ENCODE assay signal across 10 cellular contexts in genomic region chr9:133113163-133113927, GRCh38. TPM values are rescaled to one million over a fixed set of nuclear protein-coding genes. Genes with fewer than 3 reads are reported as not detected.
DNase-seq lines count a peak whose midpoint lies in the region; ATAC-seq and TF ChIP-seq lines count a peak whose summit lies in the region.
"Had no signal": no experiment of that assay in that cellular context is flagged by ENCODE, and none has a peak within 500 bp of the region (broad histone marks: within the 10 kb centered on the region; RNA-seq: fewer than 3 reads in every experiment).

No MANE protein-coding gene starts in this region.

- peak overlapping the region; percentile 47 for H3K4me3 Mint-ChIP-seq in stimulated activated memory B cell treated with anti-CD40 and anti-IgM and Interleukin-4, amounts not matched to agents 10 μg/mL and 1 μg/mL and 100 μg/mL, for 72 hours

- TF ChIP-seq CTCF in IMR-90 (conservative IDR thresholded peaks at IDR 0.05; ENCODE audit: low read depth, low read length): no peak

- 66% methylated on average over 10 of the region's 19 CpGs; no CpG with 5 or more reads in 1 of the 2 experiments for WGBS in IMR-90 (ENCODE audit: extremely low coverage in 2 of 2, insufficient read length in 1 of 2), 2 experiments

- H2AK5ac ChIP-seq in IMR-90 (ENCODE audit: low read depth, low read length): no peak overlapping the region

- no peak overlapping the region for H4K8ac ChIP-seq in IMR-90 (ENCODE audit: low read depth in 2 of 2, low read length in 2 of 2)

- H3K27me3 Mint-ChIP-seq in stimulated activated memory B cell treated with anti-CD40 and anti-IgM and Interleukin-4, amounts not matched to agents 10 μg/mL and 1 μg/mL and 100 μg/mL, for 72 hours: no peaks in the 10 kb centered on the region

- no peaks in the 10 kb centered on the region for H3K9me3 Mint-ChIP-seq in stimulated activated memory B cell treated with anti-CD40 and anti-IgM and Interleukin-4, amounts not matched to agents 10 μg/mL and 1 μg/mL and 100 μg/mL, for 72 hours

- H3K27me3 ChIP-seq in IMR-90 (ENCODE audit: control insufficient read depth, insufficient read depth, low read length) (no peaks in the 10 kb centered on the region), adipocyte (replicated peaks; ENCODE audit: control insufficient read depth, insufficient read depth, low read length) (no peaks in the 10 kb centered on the region)

- no peak overlapping the region for H2BK15ac ChIP-seq in IMR-90 (ENCODE audit: low read depth, low read length)

- H3K4me1 ChIP-seq in IMR-90 (ENCODE audit: control insufficient read depth, insufficient read depth, low read length) (peaks cover 21% of the 10 kb centered on the region), adipocyte (ENCODE audit: control insufficient read depth, insufficient read depth, low read length) (peaks cover 42% of the 10 kb centered on the region)

- DNase-seq in IMR-90 (peak; percentile 51), adipocyte (ENCODE audit: low read depth) (peak; percentile 15), iris pigment epithelial cell (ENCODE audit: low read depth) (peak; percentile 64), NCI-H2029 treated with DMSO at 0.1 percent for 48 hours (lab: John Stamatoyannopoulos, UW) (no peak), putamen (ENCODE audit: low spot score) (no peak), GF-D8 (lab: John Stamatoyannopoulos, UW) (no peak)
- DNase-seq: NCI-H510A; stimulated activated CD4-positive, alpha-beta T cell treated with anti-CD3 and anti-CD28 coated beads, Interleukin-2, amount 100 ng/mL, for 24 hours had no signal

- H3K4me1 Mint-ChIP-seq in stimulated activated memory B cell treated with anti-CD40 and anti-IgM and Interleukin-4, amounts not matched to agents 10 μg/mL and 1 μg/mL and 100 μg/mL, for 72 hours: peaks cover 70% of the 10 kb centered on the region

- H3K27ac ChIP-seq in IMR-90 (ENCODE audit: insufficient read depth, low read length): no peak overlapping the region

- peak overlapping the region; percentile 61; the same call in 1 of the 2 replicates for H3K4ac ChIP-seq in IMR-90 (ENCODE audit: low read depth, low read length)

- BruUV-seq in IMR-90 (replicated peaks; lab: Mats Ljungman, UMichigan): no TSS peak

- TF ChIP-seq RAD21 in IMR-90 (IDR thresholded peaks at IDR 0.05; ENCODE audit: low read length): no peak

- H3K79me1 ChIP-seq in IMR-90 (ENCODE audit: low read depth in 1 of 2, low read length in 2 of 2): peaks cover 18 to 64% of the 10 kb centered on the region in 2 experiments

- H3K36me3 Mint-ChIP-seq in stimulated activated memory B cell treated with anti-CD40 and anti-IgM and Interleukin-4, amounts not matched to agents 10 μg/mL and 1 μg/mL and 100 μg/mL, for 72 hours: peaks cover 19% of the 10 kb centered on the region

- H3K9me1 ChIP-seq in IMR-90 (ENCODE audit: insufficient read depth, low read length): peaks cover 7% of the 10 kb centered on the region; the same call in 1 of the 2 replicates

- H2AK9ac ChIP-seq in IMR-90 (replicated peaks; ENCODE audit: low read depth, low read length, poor library complexity): peak overlapping the region; percentile 74

- H2BK20ac ChIP-seq in IMR-90 (ENCODE audit: low read depth, low read length): no peak overlapping the region

- peak overlapping the region; percentile 73 for H2AFZ ChIP-seq in IMR-90 (replicated peaks; ENCODE audit: low read length, poor library complexity)

- H3K36me3 ChIP-seq in IMR-90 (ENCODE audit: control insufficient read depth, insufficient read depth, low read length) (peaks cover 16% of the 10 kb centered on the region; the same call in 1 of the 2 replicates), adipocyte (ENCODE audit: control insufficient read depth, insufficient read depth, low read length, severe bottlenecking) (peaks cover 15% of the 10 kb centered on the region)

- H3K14ac ChIP-seq in IMR-90 (replicated peaks; ENCODE audit: low read depth, low read length): peak overlapping the region; percentile 37

- peak overlapping the region; percentile 95 for H3K27ac Mint-ChIP-seq in stimulated activated memory B cell treated with anti-CD40 and anti-IgM and Interleukin-4, amounts not matched to agents 10 μg/mL and 1 μg/mL and 100 μg/mL, for 72 hours

- H4K5ac ChIP-seq in IMR-90 (ENCODE audit: low read depth, low read length): no peak overlapping the region; the same call in 1 of the 2 replicates

- H3K9me3 ChIP-seq in IMR-90 (ENCODE audit: control insufficient read depth, insufficient read depth, low read length) (no peaks in the 10 kb centered on the region), adipocyte (ENCODE audit: control insufficient read depth, low read length) (no peaks in the 10 kb centered on the region)

- H3K4me2 ChIP-seq in IMR-90 (ENCODE audit: low read depth, low read length): peak overlapping the region; percentile 8; the same call in 1 of the 2 replicates

- H4K20me1 ChIP-seq in IMR-90 (ENCODE audit: insufficient read depth, low read length): peaks cover 67% of the 10 kb centered on the region

- H2BK120ac ChIP-seq in IMR-90 (ENCODE audit: low read depth, low read length): no peak overlapping the region

- H3K56ac ChIP-seq in IMR-90 (ENCODE audit: extremely low read depth, insufficient read depth, low read length): no peak overlapping the region

- H3K23ac ChIP-seq in IMR-90 (ENCODE audit: low read depth, low read length): peak overlapping the region; percentile 66; the same call in 1 of the 2 replicates

- TF ChIP-seq POLR2A in IMR-90 (IDR thresholded peaks at IDR 0.05; ENCODE audit: low read depth, low read length): no peak

- peak; percentile 21 for ATAC-seq in IMR-90 (ENCODE audit: low read depth)
- ATAC-seq in stimulated activated memory B cell treated with anti-CD40 and anti-IgM and Interleukin-4, amounts not matched to agents 10 μg/mL and 1 μg/mL and 100 μg/mL, for 72 hours: no peak
- ATAC-seq in HG02852 (IDR thresholded peaks at IDR 0.05; ENCODE audit: unreplicated experiment): no peak

- H3K9ac ChIP-seq in IMR-90 (ENCODE audit: low read depth, low read length): no peak overlapping the region
- H3K9ac ChIP-seq in adipocyte (ENCODE audit: low read length): peak overlapping the region; percentile 58

- peak overlapping the region; percentile 44 for H2BK5ac ChIP-seq in IMR-90 (ENCODE audit: low read depth, low read length, poor library complexity, severe bottlenecking)

- intact Hi-C loops in IMR-90 (cut with micrococcal nuclease): no loop called here

- CTCF ChIA-PET in IMR-90 (lab: Yijun Ruan, JAX): interaction anchor here (0.6 to 2.9 kb wide), 2 partner anchors 11 to 31 kb away, joined by 3 to 10 read pairs; no protein-coding TSS in a partner anchor

- no peak overlapping the region for H4K91ac ChIP-seq in IMR-90 (ENCODE audit: insufficient read depth, low read depth, low read length)

- in situ Hi-C loops in IMR-90 (cut with MboI; ENCODE audit: low sequenced_read_pairs): no loop called here

- POLR2A ChIA-PET in IMR-90 (lab: Charles Lee; ENCODE audit: unreplicated experiment): no interaction called here

- H3K4me3 ChIP-seq in IMR-90 (ENCODE audit: insufficient read depth, low read depth, low read length) (no peak overlapping the region), adipocyte (ENCODE audit: low read length) (no peak overlapping the region)

- dilution Hi-C loops in IMR-90 (cut with HindIII; ENCODE audit: low sequenced_read_pairs, unreplicated experiment): no loop called here

- H3K18ac ChIP-seq in IMR-90 (ENCODE audit: low read depth, low read length): no peak overlapping the region

TF ChIP-seq in IMR-90, 13 proteins besides CTCF, POLR2A, EP300 and RAD21:
- no peak for TF ChIP-seq SMC3 (IDR thresholded peaks at IDR 0.05; ENCODE audit: low read depth, low read length)

RNA-seq across cellular contexts. Expression of gene RALGDS, which starts 7.7 kb away (rescaled TPM):
- total RNA-seq in IMR-90 (2012; rRNA removed): 12.2 and 13.1 TPM in 2 replicates
- 36.9 and 37.2 TPM in 2 replicates for polyA plus RNA-seq in IMR-90 (2012; rRNA removed)
- 33.9 and 37.7 TPM in 2 replicates for polyA plus RNA-seq in IMR-90 (2012; cell fraction: cytosol; rRNA removed)
- 160 and 211 TPM in 2 replicates for polyA plus RNA-seq in IMR-90 (2012; cell fraction: nucleus; rRNA removed; ENCODE audit: low replicate concordance)

RNA-seq across cellular contexts. Expression of gene GBGT1, which starts 50.4 kb away (rescaled TPM):
- 0.83 and 1.8 TPM in 2 replicates for total RNA-seq in IMR-90 (2012; rRNA removed)
- polyA plus RNA-seq in IMR-90 (2012; rRNA removed): 2.4 and 3.2 TPM in 2 replicates
- polyA plus RNA-seq in IMR-90 (2012; cell fraction: cytosol; rRNA removed): 4.8 and 4.9 TPM in 2 replicates
- 7.1 and 11.3 TPM in 2 replicates for polyA plus RNA-seq in IMR-90 (2012; cell fraction: nucleus; rRNA removed; ENCODE audit: low replicate concordance)

RNA-seq across cellular contexts. Expression of gene CEL, which starts 51.6 kb away (rescaled TPM):
- total RNA-seq in IMR-90 (2012; rRNA removed): under 0.01 TPM in 2 replicates
- polyA plus RNA-seq in IMR-90 (2012; rRNA removed): 0.67 and 0.75 TPM in 2 replicates
- 0.27 and 0.51 TPM in 2 replicates for polyA plus RNA-seq in IMR-90 (2012; cell fraction: cytosol; rRNA removed)
- 5.5 and 8.5 TPM in 2 replicates for polyA plus RNA-seq in IMR-90 (2012; cell fraction: nucleus; rRNA removed; ENCODE audit: low replicate concordance)

Comparison
In these comparisons a context has a peak if more than half of its experiments do, and no peak if none do; other contexts are left out.
1. DNase-seq: peak in IMR-90 (single experiment), adipocyte (single experiment) and iris pigment epithelial cell (single experiment); none in NCI-H2029 treated with DMSO at 0.1 percent for 48 hours (single experiment), putamen (single experiment) and GF-D8 (single experiment).